ENCODE assay signal across 14 cellular contexts in the genomic region with DNA sequence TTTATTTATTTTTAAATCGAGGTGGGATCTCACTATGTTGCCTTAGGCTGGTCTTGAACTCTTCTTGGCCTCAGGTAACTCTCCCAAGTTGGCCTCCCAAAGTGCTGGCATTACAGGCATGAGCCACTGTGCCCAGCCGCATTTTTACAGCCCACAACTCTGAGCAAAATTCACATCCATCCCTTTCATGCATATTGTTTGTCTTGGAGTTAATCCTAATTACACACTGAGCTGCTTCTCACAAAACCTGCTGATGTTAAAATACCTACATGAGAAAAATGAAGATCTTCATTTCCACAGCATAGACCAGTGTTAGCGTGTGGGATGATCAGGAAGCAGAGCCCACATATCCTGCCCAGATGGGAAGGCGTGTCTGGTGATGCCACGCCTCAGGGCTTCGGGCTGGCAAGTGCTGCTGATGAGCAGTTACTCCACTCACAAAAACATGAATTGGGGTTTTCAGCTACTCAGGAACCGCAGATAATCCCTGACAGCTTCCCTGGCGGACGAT. TPM values are rescaled to one million over a fixed set of nuclear protein-coding genes. Genes with fewer than 3 reads are reported as not detected.
DNase-seq lines count a peak whose midpoint lies in the region; ATAC-seq and TF ChIP-seq lines count a peak whose summit lies in the region.
"Had no signal": no experiment of that assay in that cellular context is flagged by ENCODE, and none has a peak within 500 bp of the region (broad histone marks: within the 10 kb centered on the region; RNA-seq: fewer than 3 reads in every experiment).

No MANE protein-coding gene starts in this region.

- no peak for ATAC-seq in GM18520 (IDR thresholded peaks at IDR 0.05; ENCODE audit: unreplicated experiment)
- ATAC-seq: effector memory CD8-positive, alpha-beta T cell; heart left ventricle; K562 had no signal

- H3K27ac ChIP-seq in 22Rv1 (peak overlapping the region; percentile 43), WERI-Rb-1 (peak overlapping the region; percentile 1; the same call in 1 of the 2 replicates), MM.1S (ENCODE audit: low read length) (no peak overlapping the region), hepatocyte (no peak overlapping the region)
- H3K27ac ChIP-seq: heart left ventricle, neutrophil, uterus had no signal

- no peaks in the 10 kb centered on the region for H3K9me2 ChIP-seq in MM.1S (replicated peaks; ENCODE audit: insufficient read depth, low read length)
- no peaks in the 10 kb centered on the region for H3K9me2 ChIP-seq in hepatocyte (replicated peaks; ENCODE audit: insufficient read depth)

- no peaks in the 10 kb centered on the region for H3K4me1 ChIP-seq in MM.1S (ENCODE audit: low read length)
- no peaks in the 10 kb centered on the region for H3K4me1 ChIP-seq in hepatocyte (ENCODE audit: insufficient read depth)
- H3K4me1 ChIP-seq: uterus had no signal

- H3F3A ChIP-seq in MM.1S (ENCODE audit: insufficient read depth, low read length): no peaks in the 10 kb centered on the region

- peaks cover 37% of the 10 kb centered on the region for H3K36me3 ChIP-seq in WERI-Rb-1
- H3K36me3 ChIP-seq in MM.1S (replicated peaks; ENCODE audit: insufficient read depth, low read length): no peaks in the 10 kb centered on the region; the same call in 1 of the 2 replicates
- H3K36me3 ChIP-seq in hepatocyte (replicated peaks; ENCODE audit: insufficient read depth, low read depth): no peaks in the 10 kb centered on the region
- H3K36me3 ChIP-seq: uterus had no signal

- H3K79me2 ChIP-seq in MM.1S (ENCODE audit: low read length) (0 out of 2 replicates have a peak, but pooled peaks cover 2% of the 10 kb centered on the region), hepatocyte (no peaks in the 10 kb centered on the region)

- H3K27me3 ChIP-seq in WERI-Rb-1 (ENCODE audit: insufficient read depth, low read depth, severe bottlenecking) (no peaks in the 10 kb centered on the region), MM.1S (replicated peaks; ENCODE audit: insufficient read depth, low read length) (no peaks in the 10 kb centered on the region), hepatocyte (no peaks in the 10 kb centered on the region)
- H3K27me3 ChIP-seq: heart left ventricle, neutrophil, uterus had no signal

- TF ChIP-seq CTCF in 22Rv1 (IDR thresholded peaks at IDR 0.05): no peak
- TF ChIP-seq CTCF in WERI-Rb-1 (IDR thresholded peaks at IDR 0.05; ENCODE audit: low read depth, low read length): no peak
- no peak for TF ChIP-seq CTCF in foreskin fibroblast (IDR thresholded peaks at IDR 0.05; ENCODE audit: low read depth, low read length)
- TF ChIP-seq CTCF in MM.1S (IDR thresholded peaks at IDR 0.05; ENCODE audit: low read length): no peak
- TF ChIP-seq CTCF in hepatocyte (IDR thresholded peaks at IDR 0.05; ENCODE audit: poor library complexity): no peak

- no peak overlapping the region for H2AFZ ChIP-seq in MM.1S (ENCODE audit: low read length)
- H2AFZ ChIP-seq in hepatocyte: no peak overlapping the region

- no peak overlapping the region for H3K4me3 ChIP-seq in WERI-Rb-1 (ENCODE audit: low read depth, low read length)
- no peak overlapping the region for H3K4me3 ChIP-seq in foreskin fibroblast (ENCODE audit: low read depth in 1 of 2, low read length in 2 of 2)
- H3K4me3 ChIP-seq in MM.1S (ENCODE audit: low read length): no peak overlapping the region
- no peak overlapping the region for H3K4me3 ChIP-seq in hepatocyte
- H3K4me3 ChIP-seq: heart left ventricle, K562, uterus had no signal

- DNase-seq in NCI-H1694 (lab: John Stamatoyannopoulos, UW) (peak; percentile 99), WERI-Rb-1 (peak; percentile 47), foreskin fibroblast (peak; percentile 77 to 93), MM.1S (no peak), hepatocyte (ENCODE audit: low spot score) (no peak)
- no peak for DNase-seq in activated naive CD4-positive, alpha-beta T cell treated with anti-CD3 and anti-CD28 coated beads, Interleukin-2, amount 50 U/mL, for 16 hours
- DNase-seq: effector memory CD8-positive, alpha-beta T cell; heart left ventricle; NCI-H2107; uterus had no signal

- H3K9me3 ChIP-seq in WERI-Rb-1 (ENCODE audit: severe bottlenecking) (no peaks in the 10 kb centered on the region), MM.1S (replicated peaks; ENCODE audit: insufficient read depth, low read length) (no peaks in the 10 kb centered on the region), hepatocyte (ENCODE audit: low read depth) (no peaks in the 10 kb centered on the region)
- H3K9me3 ChIP-seq: heart left ventricle, neutrophil, uterus had no signal

- H4K20me1 ChIP-seq in MM.1S (ENCODE audit: insufficient read depth, low read length) (no peaks in the 10 kb centered on the region), hepatocyte (ENCODE audit: insufficient read depth, poor library complexity, severe bottlenecking) (no peaks in the 10 kb centered on the region)

- no peak overlapping the region for H3K9ac ChIP-seq in MM.1S (ENCODE audit: low read length)

- 91% methylated on average over 9 of the region's 9 CpGs for WGBS in hepatocyte (ENCODE audit: low lambda C conversion rate, missing lambda C conversion rate)

- H3K4me2 ChIP-seq in MM.1S (ENCODE audit: low read depth, low read length) (no peak overlapping the region), hepatocyte (no peak overlapping the region)

RNA-seq across cellular contexts. Expression of a gene that starts 14.6 kb away (rescaled TPM):
- total RNA-seq in hepatocyte: 17.4 and 22.7 TPM in 2 replicates
- polyA plus RNA-seq in hepatocyte: 51.8 and 65.2 TPM in 2 replicates

RNA-seq across cellular contexts. Expression of a gene that starts 14.8 kb away (rescaled TPM):
- 38.7 and 39.1 TPM in 2 replicates for total RNA-seq in hepatocyte
- 21.5 and 23.9 TPM in 2 replicates for polyA plus RNA-seq in hepatocyte

Comparison
In these comparisons a context has a peak if more than half of its experiments do, and no peak if none do; other contexts are left out.
1. H3K27ac ChIP-seq: peak in 22Rv1 (single experiment) and WERI-Rb-1 (single experiment); none in MM.1S (single experiment) and hepatocyte (single experiment).
2. DNase-seq: peak in NCI-H1694 (single experiment), WERI-Rb-1 (single experiment) and foreskin fibroblast (2 of 2); none in MM.1S (single experiment), hepatocyte (single experiment) and activated naive CD4-positive, alpha-beta T cell treated with anti-CD3 and anti-CD28 coated beads, Interleukin-2, amount 50 U/mL, for 16 hours (single experiment).